In the genomic region with DNA sequence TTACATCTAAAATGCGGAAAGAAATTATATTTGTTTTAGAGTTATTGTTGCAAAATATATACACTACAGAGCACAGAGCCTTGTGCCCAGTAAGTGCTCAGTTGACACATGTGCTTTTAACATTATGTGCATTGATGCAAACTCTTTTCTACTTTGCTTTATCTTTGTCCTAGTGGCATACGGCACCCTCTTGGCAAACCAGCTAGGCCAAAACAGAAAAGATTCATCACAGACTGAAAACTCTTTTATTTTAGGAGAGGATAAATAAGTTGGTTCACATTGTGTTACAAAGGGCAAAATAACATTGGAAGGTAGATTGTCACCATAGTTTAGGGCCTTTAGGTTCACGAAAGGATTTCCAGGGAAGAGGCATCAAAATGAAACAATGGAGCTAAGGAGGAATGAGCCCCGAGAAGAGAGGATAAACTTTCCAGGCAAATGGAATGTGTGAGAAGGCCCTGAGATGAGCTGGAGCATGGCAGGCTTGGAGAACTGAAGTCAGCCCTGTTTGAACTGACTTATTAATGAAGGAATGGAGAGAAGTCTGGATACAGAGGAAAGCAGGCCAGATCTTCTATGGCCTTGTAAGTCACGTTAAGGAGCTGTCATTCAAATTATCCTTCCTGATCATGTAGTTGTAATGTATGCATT, we compare ENCODE assay signal across 35 cellular contexts. TPM values are rescaled to one million over a fixed set of nuclear protein-coding genes. Genes with fewer than 3 reads are reported as not detected.
A peak's percentile ranks its signal among the peaks of the same experiment; 100 is the strongest.
DNase-seq lines count a peak whose midpoint lies in the region; ATAC-seq, FAIRE-seq and TF ChIP-seq lines count a peak whose summit lies in the region.
"Had no signal": no experiment of that assay in that cellular context is flagged by ENCODE, and none has a peak within 500 bp of the region (broad histone marks: within the 10 kb centered on the region; RNA-seq: fewer than 3 reads in every experiment).

No MANE protein-coding gene starts in this region.

- intact Hi-C loops in IMR-90 (cut with micrococcal nuclease), result no loop called here
- intact Hi-C loops in K562 (cut with micrococcal nuclease), result no loop called here
- intact Hi-C loops in testis (cut with DNase I; ENCODE audit: low total_unique reads), result no loop called here

- H3K27ac ChIP-seq in IMR-90 (ENCODE audit: insufficient read depth, low read length), result no peak overlapping the region
- H3K27ac ChIP-seq in Karpas-422 (ENCODE audit: low read length), result peak overlapping the region; percentile 64
- H3K27ac ChIP-seq in K562 (ENCODE audit: extremely low read depth, low read depth, low read length), result no peak overlapping the region
- H3K27ac ChIP-seq in gastroesophageal sphincter, result no peak overlapping the region
- H3K27ac ChIP-seq in testis, result no peak overlapping the region
- H3K27ac ChIP-seq: 22Rv1; A549; BLaER1; BLaER1 treated with 17β-estradiol and CSF1 and Interleukin-3, amounts not matched to agents 10 nM and 100 nM; C4-2B had no signal

- H4K20me1 ChIP-seq in IMR-90 (ENCODE audit: insufficient read depth, low read length), result no peaks in the 10 kb centered on the region
- H4K20me1 ChIP-seq in Karpas-422 (ENCODE audit: insufficient read depth, low read depth, low read length), result no peaks in the 10 kb centered on the region
- H4K20me1 ChIP-seq in K562 (replicated peaks; ENCODE audit: control insufficient read depth, insufficient read depth, low read length), result no peaks in the 10 kb centered on the region
- H4K20me1 ChIP-seq: BLaER1; BLaER1 treated with 17β-estradiol and CSF1 and Interleukin-3, amounts not matched to agents 10 nM and 100 nM had no signal

- BruUV-seq in IMR-90 (replicated peaks; lab: Mats Ljungman, UMichigan) (no TSS peak), K562 (replicated peaks; lab: Mats Ljungman, UMichigan) (no TSS peak)

- H3K4me2 ChIP-seq in IMR-90 (ENCODE audit: low read depth, low read length) (no peak overlapping the region; the same call in 1 of the 2 replicates), Karpas-422 (ENCODE audit: low read depth, low read length, poor library complexity, severe bottlenecking) (peak overlapping the region; percentile 44), K562 (ENCODE audit: insufficient read depth, low read length) (no peak overlapping the region)
- H3K4me2 ChIP-seq: A549; BLaER1; BLaER1 treated with 17β-estradiol and CSF1 and Interleukin-3, amounts not matched to agents 10 nM and 100 nM had no signal

- H3K36me3 ChIP-seq in IMR-90 (ENCODE audit: control insufficient read depth, insufficient read depth, low read length), result no peaks in the 10 kb centered on the region
- no peaks in the 10 kb centered on the region for H3K36me3 ChIP-seq in Karpas-422 (ENCODE audit: insufficient read depth, low read length)
- H3K36me3 ChIP-seq in K562 (ENCODE audit: control insufficient read depth, insufficient read depth, low read length), result no peaks in the 10 kb centered on the region
- no peaks in the 10 kb centered on the region for H3K36me3 ChIP-seq in gastroesophageal sphincter
- no peaks in the 10 kb centered on the region for H3K36me3 ChIP-seq in testis (ENCODE audit: low read depth, missing control alignments)
- H3K36me3 ChIP-seq: BE2C; BLaER1; BLaER1 treated with 17β-estradiol and CSF1 and Interleukin-3, amounts not matched to agents 10 nM and 100 nM had no signal

- dilution Hi-C loops in IMR-90 (cut with HindIII; ENCODE audit: low sequenced_read_pairs, unreplicated experiment), result no loop called here

- H3K27me3 ChIP-seq in IMR-90 (ENCODE audit: control insufficient read depth, insufficient read depth, low read length), result peaks cover 23% of the 10 kb centered on the region
- no peaks in the 10 kb centered on the region for H3K27me3 ChIP-seq in Karpas-422 (ENCODE audit: low read length)
- peaks cover 16 to 36% of the 10 kb centered on the region in 2 experiments for H3K27me3 ChIP-seq in K562 (ENCODE audit: control insufficient read depth in 2 of 2, insufficient read depth in 2 of 2, low read length in 2 of 2)
- H3K27me3 ChIP-seq in gastroesophageal sphincter, result peaks cover 18% of the 10 kb centered on the region
- H3K27me3 ChIP-seq in testis, result no peaks in the 10 kb centered on the region
- H3K27me3 ChIP-seq: BLaER1; BLaER1 treated with 17β-estradiol and CSF1 and Interleukin-3, amounts not matched to agents 10 nM and 100 nM had no signal

- no peak overlapping the region for H2BK120ac ChIP-seq in IMR-90 (ENCODE audit: low read depth, low read length)

- H2BK5ac ChIP-seq in IMR-90 (ENCODE audit: low read depth, low read length, poor library complexity, severe bottlenecking), result no peak overlapping the region

- no peak for TF ChIP-seq POLR2A in IMR-90 (IDR thresholded peaks at IDR 0.05; ENCODE audit: low read depth, low read length)
- no peak for TF ChIP-seq POLR2A in K562 (conservative IDR thresholded peaks at IDR 0.05)
- no peak for TF ChIP-seq POLR2A in gastroesophageal sphincter (IDR thresholded peaks at IDR 0.05)
- TF ChIP-seq POLR2A in testis (IDR thresholded peaks at IDR 0.05), result no peak

- H3K9me1 ChIP-seq in IMR-90 (ENCODE audit: insufficient read depth, low read length) (no peaks in the 10 kb centered on the region), K562 (ENCODE audit: control insufficient read depth, insufficient read depth, low read length) (no peaks in the 10 kb centered on the region)

- H3K18ac ChIP-seq in IMR-90 (ENCODE audit: low read depth, low read length), result no peak overlapping the region

- TF ChIP-seq EP300 in K562 (IDR thresholded peaks at IDR 0.05; ENCODE audit: low read length) (no peak), gastroesophageal sphincter (IDR thresholded peaks at IDR 0.05) (no peak)

- WGBS in IMR-90 (ENCODE audit: extremely low coverage in 2 of 2, insufficient read length in 1 of 2), 2 experiments, result 71% methylated on average over 2 of the region's 5 CpGs; no CpG with 5 or more reads in 1 of the 2 experiments
- WGBS in K562 (ENCODE audit: insufficient coverage, low coverage, missing lambda C conversion rate), result 21% methylated on average over 5 of the region's 5 CpGs
- WGBS in gastroesophageal sphincter (ENCODE audit: low coverage in 1 of 2), 2 donors, result 64 to 77% methylated on average over 4 to 5 of the region's 5 CpGs
- 80 to 84% methylated on average over 5 of the region's 5 CpGs for WGBS in testis, 2 donors

- in situ Hi-C loops in IMR-90 (cut with MboI; ENCODE audit: low sequenced_read_pairs), result no loop called here
- in situ Hi-C loops in K562 (cut with MboI), result no loop called here

- H3K56ac ChIP-seq in IMR-90 (ENCODE audit: extremely low read depth, insufficient read depth, low read length), result no peak overlapping the region

- no peak for FAIRE-seq in K562 (lab: Jason Lieb, UNC)
- FAIRE-seq: A204.1, A549, D721Med had no signal

- no peak overlapping the region for H3K27ac Mint-ChIP-seq in activated naive CD4-positive, alpha-beta T cell treated with anti-CD3 and anti-CD28 coated beads, Interleukin-2, amount 50 U/mL, for 72 hours
- H3K27ac Mint-ChIP-seq: B cell; CD4-positive, alpha-beta memory T cell; CD4-positive, alpha-beta T cell; CD4-positive, CD25-positive, alpha-beta regulatory T cell; CD8-positive, alpha-beta memory T cell; CD8-positive, alpha-beta T cell had no signal

- H3K9me3 Mint-ChIP-seq in activated naive CD4-positive, alpha-beta T cell treated with anti-CD3 and anti-CD28 coated beads, Interleukin-2, amount 50 U/mL, for 72 hours, result no peaks in the 10 kb centered on the region
- H3K9me3 Mint-ChIP-seq: CD4-positive, alpha-beta memory T cell; CD4-positive, alpha-beta T cell; CD8-positive, alpha-beta memory T cell; CD8-positive, alpha-beta T cell had no signal

- TF ChIP-seq RAD21 in IMR-90 (IDR thresholded peaks at IDR 0.05; ENCODE audit: low read length) (no peak), K562 (CRISPR knock-in tag; conservative IDR thresholded peaks at IDR 0.05 in 1 of 2, IDR thresholded peaks at IDR 0.05 in 1 of 2) (no peak)

- H3K79me2 ChIP-seq in Karpas-422 (ENCODE audit: low read length), result no peaks in the 10 kb centered on the region
- H3K79me2 ChIP-seq in K562 (ENCODE audit: control insufficient read depth, insufficient read depth, low read length), result no peaks in the 10 kb centered on the region

- no peak overlapping the region for H4K5ac ChIP-seq in IMR-90 (ENCODE audit: low read depth, low read length)

- POLR2A ChIA-PET in IMR-90 (lab: Charles Lee; ENCODE audit: unreplicated experiment), result no interaction called here
- POLR2A ChIA-PET in K562 (lab: Yijun Ruan, JAX), result interaction anchor here (0.6 to 10.2 kb wide), 15 partner anchors 8 to 777 kb away, joined by 3 to 176 read pairs (median 5); a partner anchor contains a TSS

- H3K4me3 ChIP-seq in IMR-90 (ENCODE audit: insufficient read depth, low read depth, low read length) (no peak overlapping the region), Karpas-422 (ENCODE audit: low read length) (no peak overlapping the region), K562 (no peak overlapping the region), gastroesophageal sphincter (no peak overlapping the region), testis (no peak overlapping the region)
- H3K4me3 ChIP-seq: A549; BLaER1; BLaER1 treated with 17β-estradiol and CSF1 and Interleukin-3, amounts not matched to agents 10 nM and 100 nM had no signal

- ATAC-seq in IMR-90 (ENCODE audit: low read depth) (peak; percentile 51; the same call in 1 of the 2 replicates), K562 (no peak), gastroesophageal sphincter (no peak)
- ATAC-seq in activated naive CD4-positive, alpha-beta T cell treated with anti-CD3 and anti-CD28 coated beads, Interleukin-2, amount 50 U/mL, for 72 hours, result no peak
- ATAC-seq: A549; CD8-positive, alpha-beta T cell had no signal

- H2AK9ac ChIP-seq in IMR-90 (replicated peaks; ENCODE audit: low read depth, low read length, poor library complexity), result no peak overlapping the region

- no peak overlapping the region for H3K14ac ChIP-seq in IMR-90 (replicated peaks; ENCODE audit: low read depth, low read length)

- H3K9me3 ChIP-seq in IMR-90 (ENCODE audit: control insufficient read depth, insufficient read depth, low read length), result no peaks in the 10 kb centered on the region
- H3K9me3 ChIP-seq in Karpas-422 (ENCODE audit: low read length), result no peaks in the 10 kb centered on the region
- H3K9me3 ChIP-seq in K562 (replicated peaks; ENCODE audit: control insufficient read depth, insufficient read depth, low read depth, low read length), result no peaks in the 10 kb centered on the region
- no peaks in the 10 kb centered on the region for H3K9me3 ChIP-seq in gastroesophageal sphincter
- no peaks in the 10 kb centered on the region for H3K9me3 ChIP-seq in testis
- H3K9me3 ChIP-seq: A549; BE2C; BLaER1; BLaER1 treated with 17β-estradiol and CSF1 and Interleukin-3, amounts not matched to agents 10 nM and 100 nM; Caco-2 had no signal

- DNase-seq in IMR-90 (no peak), Karpas-422 (no peak), K562 (ENCODE audit: extremely low read depth in 1 of 4, low spot score in 3 of 4) (no peak), testis (no peak)
- no peak for DNase-seq in activated naive CD4-positive, alpha-beta T cell treated with anti-CD3 and anti-CD28 coated beads, Interleukin-2, amount 50 U/mL, for 72 hours (ENCODE audit: low spot score in 2 of 2)
- DNase-seq: 8988T; ACHN; AML-193; BE2C; C1 segment of cervical spinal cord; Caco-2; Calu3; CD4-positive, alpha-beta memory T cell; CD4-positive, alpha-beta T cell; CD4-positive, CD25-positive, alpha-beta regulatory T cell; CD8-positive, alpha-beta memory T cell; CD8-positive, alpha-beta T cell; COR-L47; DMS 273 treated with DMSO at 0.1 percent for 48 hours; DMS153; DMS53; DMS79; DMS79 treated with DMSO at 0.1 percent for 48 hours; DND-41; EL had no signal

- H2BK20ac ChIP-seq in IMR-90 (ENCODE audit: low read depth, low read length), result no peak overlapping the region

- no peak overlapping the region for H2BK15ac ChIP-seq in IMR-90 (ENCODE audit: low read depth, low read length)

- CTCF ChIA-PET in IMR-90 (lab: Yijun Ruan, JAX) (interaction anchor here (0.6 kb wide), 1 partner anchor 308 kb away, joined by 4 read pairs; no protein-coding TSS in a partner anchor), K562 (lab: Yijun Ruan, JAX; ENCODE audit: low intra/inter-chr PET ratio) (interaction anchor here (0.7 kb wide), 1 partner anchor 9 kb away, joined by 3 read pairs; no protein-coding TSS in a partner anchor)

- H3K4ac ChIP-seq in IMR-90 (ENCODE audit: low read depth, low read length), result no peak overlapping the region

- H2AFZ ChIP-seq in IMR-90 (replicated peaks; ENCODE audit: low read length, poor library complexity), result no peak overlapping the region
- H2AFZ ChIP-seq in Karpas-422 (ENCODE audit: low read length), result peak overlapping the region; percentile 76
- 0 out of 2 replicates have a peak overlapping the region, but pooled peaks have one; percentile 1 for H2AFZ ChIP-seq in K562 (ENCODE audit: low read depth, low read length)

- H3K36me3 Mint-ChIP-seq in activated naive CD4-positive, alpha-beta T cell treated with anti-CD3 and anti-CD28 coated beads, Interleukin-2, amount 50 U/mL, for 72 hours, result no peaks in the 10 kb centered on the region
- H3K36me3 Mint-ChIP-seq: CD14-positive monocyte; CD4-positive, alpha-beta memory T cell; CD4-positive, CD25-positive, alpha-beta regulatory T cell; CD8-positive, alpha-beta T cell had no signal

- H4K8ac ChIP-seq in IMR-90 (ENCODE audit: low read depth in 2 of 2, low read length in 2 of 2), result no peak overlapping the region

- TF ChIP-seq CTCF in IMR-90 (conservative IDR thresholded peaks at IDR 0.05; ENCODE audit: low read depth, low read length) (no peak), K562 (IDR thresholded peaks at IDR 0.05 in 2 of 3, conservative IDR thresholded peaks at IDR 0.05 in 1 of 3; ENCODE audit: insufficient read depth in 2 of 3, low read depth in 1 of 3, low read length in 3 of 3) (no peak), gastroesophageal sphincter (IDR thresholded peaks at IDR 0.05) (no peak), testis (IDR thresholded peaks at IDR 0.05) (no peak)

- H4K91ac ChIP-seq in IMR-90 (ENCODE audit: insufficient read depth, low read depth, low read length), result no peak overlapping the region

- no peak overlapping the region for H3K9ac ChIP-seq in IMR-90 (ENCODE audit: low read depth, low read length)
- 0 out of 2 replicates have a peak overlapping the region, but pooled peaks have one; percentile 29 for H3K9ac ChIP-seq in Karpas-422 (ENCODE audit: low read length)
- no peak overlapping the region for H3K9ac ChIP-seq in K562 (ENCODE audit: insufficient read depth in 1 of 2, low read depth in 2 of 2, low read length in 2 of 2)
- H3K9ac ChIP-seq: BLaER1; BLaER1 treated with 17β-estradiol and CSF1 and Interleukin-3, amounts not matched to agents 10 nM and 100 nM had no signal

- no peak overlapping the region for H3K23ac ChIP-seq in IMR-90 (ENCODE audit: low read depth, low read length)

- H3K4me1 ChIP-seq in IMR-90 (ENCODE audit: control insufficient read depth, insufficient read depth, low read length) (no peaks in the 10 kb centered on the region), Karpas-422 (ENCODE audit: low read length) (peaks cover 36% of the 10 kb centered on the region), K562 (replicated peaks in 1 of 2; ENCODE audit: control insufficient read depth in 2 of 2, insufficient read depth in 2 of 2, low read length in 2 of 2) (peaks cover 11 to 22% of the 10 kb centered on the region in 2 experiments), gastroesophageal sphincter (no peaks in the 10 kb centered on the region), testis (no peaks in the 10 kb centered on the region)
- H3K4me1 ChIP-seq: A549, BE2C, Caco-2 had no signal

- H3K9me2 ChIP-seq in Karpas-422 (replicated peaks; ENCODE audit: insufficient read depth, low read length), result no peaks in the 10 kb centered on the region

- H2AK5ac ChIP-seq in IMR-90 (ENCODE audit: low read depth, low read length), result no peak overlapping the region

- H3K79me1 ChIP-seq in IMR-90 (ENCODE audit: low read depth in 1 of 2, low read length in 2 of 2), result no peaks in the 10 kb centered on the region

RNA-seq across cellular contexts. Expression of a gene that starts 23.5 kb away (rescaled TPM):
- total RNA-seq in IMR-90 (2012; rRNA removed) (19.7 and 23.5 TPM in 2 replicates), K562 (2014; rRNA removed) (168 and 209 TPM in 2 replicates), K562 (2014; rRNA removed; fragmentation: Illumina TruSeq; extraction: Trizol) (70.7 and 93.0 TPM in 2 replicates), K562 (2015; rRNA removed; fragmentation: Illumina TruSeq; extraction: Trizol) (132 and 135 TPM in 2 replicates), K562 (2021) (182 and 188 TPM in 2 replicates), gastroesophageal sphincter (10 to 100 TPM in 3 of 4 donors, 1 to 10 TPM in 1; 8.9 to 24.9 (median 18.6) TPM), testis (10 to 100 TPM; 65.5 to 70.5 TPM)
- polyA plus RNA-seq in IMR-90 (2012; rRNA removed) (21.8 and 23.0 TPM in 2 replicates), K562 (2011; rRNA removed) (77.5 and 115 TPM in 2 replicates), K562 (2014; fragmentation: Illumina TruSeq; extraction: Trizol) (112 and 123 TPM in 2 replicates), K562 (2014; fragmentation: Nextera tagmentation; extraction: Ambion mirVana) (10 to 100 TPM in 1 of 2 experiments, 1 to 10 TPM in 1; 3.0 to 11.5 TPM), K562 (2014; rRNA removed) (153 and 161 TPM in 2 replicates), testis (ENCODE audit: insufficient read depth, low read depth, low replicate concordance) (19.1 TPM)
- 7.9 and 10.6 TPM in 2 replicates for polyA plus RNA-seq in IMR-90 (2012; cell fraction: cytosol; rRNA removed)
- 57.4 and 109 TPM in 2 replicates for polyA plus RNA-seq in IMR-90 (2012; cell fraction: nucleus; rRNA removed; ENCODE audit: low replicate concordance)
- total RNA-seq in Karpas-422 (2014; rRNA removed; shearing (Covaris generic); ENCODE audit: low replicate concordance), result 38.1 and 72.9 TPM in 2 replicates
- total RNA-seq in K562 (2011; cell fraction: chromatin; rRNA removed; ENCODE audit: low replicate concordance), result 654 and 1,271 TPM in 2 replicates
- 667 and 676 TPM in 2 replicates for total RNA-seq in K562 (2011; cell fraction: nucleolus; rRNA removed)
- 562 and 595 TPM in 2 replicates for total RNA-seq in K562 (2011; cell fraction: nucleoplasm; rRNA removed)
- 70.1 and 77.8 TPM in 2 replicates for polyA plus RNA-seq in K562 (2011; cell fraction: cytosol; rRNA removed)
- 984 and 1,286 TPM in 2 replicates for polyA plus RNA-seq in K562 (2011; cell fraction: nucleus; rRNA removed)
- 96.9 and 122 TPM in 2 replicates for polyA plus RNA-seq in K562 (2012)
- 98.9 and 108 TPM in 2 replicates for polyA minus RNA-seq in K562 (2011; rRNA and poly(A)+ RNA removed)
- 76.3 and 79.3 TPM in 2 replicates for polyA minus RNA-seq in K562 (2011; cell fraction: cytosol; rRNA and poly(A)+ RNA removed)
- 248 and 295 TPM in 2 replicates for polyA minus RNA-seq in K562 (2011; cell fraction: nucleus; rRNA and poly(A)+ RNA removed)
- 10 to 100 TPM; 41.4 to 42.7 TPM for total RNA-seq in activated naive CD4-positive, alpha-beta T cell treated with anti-CD3 and anti-CD28 coated beads, Interleukin-2, amount 50 U/mL, for 72 hours

RNA-seq across cellular contexts. Expression of a gene that starts 53.4 kb away (rescaled TPM):
- total RNA-seq in IMR-90 (2012; rRNA removed) (20.8 and 25.0 TPM in 2 replicates), K562 (2014; rRNA removed) (132 and 153 TPM in 2 replicates), K562 (2014; rRNA removed; fragmentation: Illumina TruSeq; extraction: Trizol) (33.1 and 36.9 TPM in 2 replicates), K562 (2015; rRNA removed; fragmentation: Illumina TruSeq; extraction: Trizol) (74.6 and 75.0 TPM in 2 replicates), K562 (2021) (157 and 159 TPM in 2 replicates), gastroesophageal sphincter (10 to 100 TPM; 22.9 to 78.0 (median 36.8) TPM), testis (10 to 100 TPM; 22.4 to 22.7 TPM)
- polyA plus RNA-seq in IMR-90 (2012; rRNA removed) (30.3 and 34.0 TPM in 2 replicates), K562 (2011; rRNA removed) (64.0 and 73.1 TPM in 2 replicates), K562 (2014; fragmentation: Illumina TruSeq; extraction: Trizol) (53.8 and 92.1 TPM in 2 replicates), K562 (2014; fragmentation: Nextera tagmentation; extraction: Ambion mirVana) (1 to 10 TPM; 2.1 to 4.5 TPM), K562 (2014; rRNA removed) (110 and 121 TPM in 2 replicates), testis (ENCODE audit: insufficient read depth, low read depth, low replicate concordance) (17.4 TPM)
- polyA plus RNA-seq in IMR-90 (2012; cell fraction: cytosol; rRNA removed), result 23.8 and 28.1 TPM in 2 replicates
- polyA plus RNA-seq in IMR-90 (2012; cell fraction: nucleus; rRNA removed; ENCODE audit: low replicate concordance), result 59.4 and 83.4 TPM in 2 replicates
- total RNA-seq in Karpas-422 (2014; rRNA removed; shearing (Covaris generic); ENCODE audit: low replicate concordance), result 21.1 and 47.8 TPM in 2 replicates
- 103 and 226 TPM in 2 replicates for total RNA-seq in K562 (2011; cell fraction: chromatin; rRNA removed; ENCODE audit: low replicate concordance)
- total RNA-seq in K562 (2011; cell fraction: nucleolus; rRNA removed), result 122 and 135 TPM in 2 replicates
- total RNA-seq in K562 (2011; cell fraction: nucleoplasm; rRNA removed), result 120 and 153 TPM in 2 replicates
- polyA plus RNA-seq in K562 (2011; cell fraction: cytosol; rRNA removed), result 74.8 and 124 TPM in 2 replicates
- 187 and 284 TPM in 2 replicates for polyA plus RNA-seq in K562 (2011; cell fraction: nucleus; rRNA removed)
- 81.6 and 118 TPM in 2 replicates for polyA plus RNA-seq in K562 (2012)
- polyA minus RNA-seq in K562 (2011; rRNA and poly(A)+ RNA removed), result 29.5 and 43.3 TPM in 2 replicates
- polyA minus RNA-seq in K562 (2011; cell fraction: cytosol; rRNA and poly(A)+ RNA removed), result 53.3 and 68.1 TPM in 2 replicates
- polyA minus RNA-seq in K562 (2011; cell fraction: nucleus; rRNA and poly(A)+ RNA removed), result 34.9 and 45.5 TPM in 2 replicates
- total RNA-seq in activated naive CD4-positive, alpha-beta T cell treated with anti-CD3 and anti-CD28 coated beads, Interleukin-2, amount 50 U/mL, for 72 hours, result 10 to 100 TPM; 16.8 to 17.5 TPM
